Comparison of ENCODE assay signal across 24 cellular contexts in genomic region chr7:128214463-128214862, GRCh38. TPM values are rescaled to one million over a fixed set of nuclear protein-coding genes. Genes with fewer than 3 reads are reported as not detected.
"Had no signal": no experiment of that assay in that cellular context is flagged by ENCODE, and none has a peak within 500 bp of the region (broad histone marks: within the 10 kb centered on the region; RNA-seq: fewer than 3 reads in every experiment).

No MANE protein-coding gene starts in this region.

- H3K27me3 ChIP-seq: MG63, Peyer's patch had no signal

- H3K4me2 ChIP-seq: KMS-11 had no signal

- H3K36me3 Mint-ChIP-seq: activated naive CD4-positive, alpha-beta T cell treated with anti-CD3 and anti-CD28 coated beads, Interleukin-2, amount 10 ng/mL, durations not matched to agents 7 days and 5 days; activated naive CD8-positive, alpha-beta T cell treated with anti-CD3 and anti-CD28 coated beads, Interleukin-2, amount 10 ng/mL, durations not matched to agents 7 days and 5 days had no signal

- ATAC-seq: activated T-helper 17 cell treated with anti-CD3 and anti-CD28 coated beads, Interleukin-2, amount 50 U/mL, for 72 hours had no signal

- H3K36me3 ChIP-seq: MG63, Peyer's patch, SJSA1 had no signal

- H3K9me3 ChIP-seq: MG63, Peyer's patch, SJSA1 had no signal

- H3K4me3 ChIP-seq: MG63, Peyer's patch, SJSA1 had no signal

- H3K4me1 Mint-ChIP-seq: activated naive CD4-positive, alpha-beta T cell treated with anti-CD3 and anti-CD28 coated beads, Interleukin-2, amount 10 ng/mL, durations not matched to agents 7 days and 5 days; activated T-helper 17 cell treated with anti-CD3 and anti-CD28 coated beads, Interleukin-2, amount 50 U/mL, for 72 hours had no signal

- H3K27ac Mint-ChIP-seq: activated naive CD4-positive, alpha-beta T cell treated with anti-CD3 and anti-CD28 coated beads, Interleukin-2, amount 10 ng/mL, durations not matched to agents 7 days and 5 days; activated naive CD8-positive, alpha-beta T cell treated with anti-CD3 and anti-CD28 coated beads, Interleukin-2, amount 10 ng/mL, durations not matched to agents 7 days and 5 days; activated T-helper 17 cell treated with anti-CD3 and anti-CD28 coated beads, Interleukin-2, amount 50 U/mL, for 72 hours had no signal

- H3K9me3 Mint-ChIP-seq: activated naive CD4-positive, alpha-beta T cell treated with anti-CD3 and anti-CD28 coated beads, Interleukin-2, amount 10 ng/mL, durations not matched to agents 7 days and 5 days; activated naive CD8-positive, alpha-beta T cell treated with anti-CD3 and anti-CD28 coated beads, Interleukin-2, amount 10 ng/mL, durations not matched to agents 7 days and 5 days; activated T-helper 17 cell treated with anti-CD3 and anti-CD28 coated beads, Interleukin-2, amount 50 U/mL, for 72 hours had no signal

- DNase-seq: activated CD4-positive, alpha-beta T cell treated with anti-CD3 and anti-CD28 coated beads for 48 hours; activated CD4-positive, alpha-beta T cell treated with anti-CD3 and anti-CD28 coated beads, Interleukin-2, amount 50 U/mL, for 48 hours; activated CD4-positive, CD25-positive, alpha-beta regulatory T cell treated with anti-CD3 and anti-CD28 coated beads, Interleukin-2, amount 50 U/mL, for 72 hours; activated gamma-delta T cell; activated naive CD4-positive, alpha-beta T cell treated with anti-CD3 and anti-CD28 coated beads, Interleukin-2, amount 10 ng/mL, durations not matched to agents 7 days and 5 days; activated naive CD8-positive, alpha-beta T cell treated with anti-CD3 and anti-CD28 coated beads, Interleukin-2, amount 10 ng/mL, durations not matched to agents 7 days and 5 days; activated T-cell treated with anti-CD3 and anti-CD28 coated beads for 4 hours; activated T-cell treated with anti-CD3 and anti-CD28 coated beads, Interleukin-2, amount 50 U/mL, for 48 hours; central memory CD4-positive, alpha-beta T cell; MG63; NCI-H1105; NCI-H1436 treated with DMSO at 0.1 percent for 48 hours; NCI-H187 treated with DMSO at 0.1 percent for 48 hours; NCI-H2081 treated with DMSO at 0.1 percent for 48 hours; NCI-H524; Peyer's patch; SHP77; SW 1271 had no signal

- H3K4me3 Mint-ChIP-seq: activated naive CD4-positive, alpha-beta T cell treated with anti-CD3 and anti-CD28 coated beads, Interleukin-2, amount 10 ng/mL, durations not matched to agents 7 days and 5 days; activated naive CD8-positive, alpha-beta T cell treated with anti-CD3 and anti-CD28 coated beads, Interleukin-2, amount 10 ng/mL, durations not matched to agents 7 days and 5 days; activated T-helper 17 cell treated with anti-CD3 and anti-CD28 coated beads, Interleukin-2, amount 50 U/mL, for 72 hours had no signal

- H3K9ac ChIP-seq: KMS-11 had no signal

- H3K4me1 ChIP-seq: Peyer's patch, SJSA1 had no signal

- H3K27ac ChIP-seq: KMS-11, Peyer's patch, RWPE1, SJSA1 had no signal

RNA-seq across cellular contexts. Expression of gene LEP, which starts 26.6 kb away (rescaled TPM):
- total RNA-seq: activated CD8-positive, alpha-beta memory T cell treated with anti-CD3 and anti-CD28 coated beads for 36 hours; activated naive CD8-positive, alpha-beta T cell treated with anti-CD3 and anti-CD28 coated beads, Interleukin-2, amount 10 ng/mL, durations not matched to agents 7 days and 5 days; activated T-helper 17 cell treated with anti-CD3 and anti-CD28 coated beads, Interleukin-2, amount 50 U/mL, for 72 hours; SJSA1; T-helper 1 cell treated with Interleukin-12 subunit alpha and Interleukin-12 subunit beta and Interleukin-4 antibody, amounts not matched to agents 30 ng/mL and 1 ng/mL, for 36 hours had no signal
